8 cellular contexts compared by ENCODE assay signal in the genomic region with DNA sequence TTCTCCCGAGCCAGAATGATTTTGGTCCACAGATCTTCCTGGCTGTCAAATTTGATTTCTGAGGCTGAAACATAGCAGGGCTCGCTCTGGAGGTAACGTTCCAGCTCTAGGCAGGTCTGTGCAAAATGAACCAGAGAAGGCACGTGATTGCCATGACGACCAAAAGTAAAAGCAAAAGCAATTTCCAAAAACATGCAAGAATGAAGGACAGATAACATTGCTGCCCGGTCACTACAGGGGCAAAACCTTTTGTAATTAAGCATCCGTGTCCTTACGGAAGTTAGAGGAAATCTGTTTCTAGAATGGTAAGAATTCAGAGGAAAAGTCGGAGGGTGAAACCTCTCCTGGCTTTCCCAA. TPM values are rescaled to one million over a fixed set of nuclear protein-coding genes. Genes with fewer than 3 reads are reported as not detected.
DNase-seq lines count a peak whose midpoint lies in the region; ATAC-seq and TF ChIP-seq lines count a peak whose summit lies in the region.

No MANE protein-coding gene starts in this region.

- H3K9me3 ChIP-seq in right atrium auricular region, result no peaks in the 10 kb centered on the region
- H3K9me3 ChIP-seq in lung (ENCODE audit: control insufficient read depth in 2 of 2, insufficient read depth in 1 of 2, low read length in 1 of 2), result peaks cover 0 to 2% of the 10 kb centered on the region in 2 donors

- H3K36me3 ChIP-seq in right atrium auricular region (peaks cover 71% of the 10 kb centered on the region), lung (ENCODE audit: control insufficient read depth in 2 of 2, insufficient read depth in 2 of 2, low read length in 2 of 2) (peaks cover 30 to 31% of the 10 kb centered on the region in 2 donors), urinary bladder (ENCODE audit: insufficient read depth) (peaks cover 4% of the 10 kb centered on the region)

- WGBS in lung, 2 donors, result 21 to 48% methylated on average over 9 of the region's 9 CpGs
- 6% methylated on average over 9 of the region's 9 CpGs for WGBS in urinary bladder

- H3K27me3 ChIP-seq in right atrium auricular region (no peaks in the 10 kb centered on the region), lung (ENCODE audit: control insufficient read depth, insufficient read depth) (no peaks in the 10 kb centered on the region)

- ATAC-seq in lung (ENCODE audit: insufficient read depth, low FRiP score) (no peak), HG03196 (IDR thresholded peaks at IDR 0.05; ENCODE audit: unreplicated experiment) (no peak)

- DNase-seq in right atrium auricular region (ENCODE audit: low spot score), result no peak
- DNase-seq in cardiac septum (ENCODE audit: low spot score), result no peak
- peak; percentile 78 for DNase-seq in astrocyte of the hippocampus (ENCODE audit: low read depth, low spot score)
- DNase-seq in lung (ENCODE audit: low spot score), result no peak
- no peak for DNase-seq in D341Med (ENCODE audit: low spot score)
- no peak for DNase-seq in ACHN

- H3K4me3 ChIP-seq in right atrium auricular region (peak overlapping the region; percentile 98 to 99), lung (peak overlapping the region; percentile 88), urinary bladder (ENCODE audit: low read depth, low read length) (peak overlapping the region; percentile 95)

- TF ChIP-seq CTCF in right atrium auricular region (IDR thresholded peaks at IDR 0.05) (no peak), lung (IDR thresholded peaks at IDR 0.05; ENCODE audit: control extremely low read depth, extremely low read depth) (no peak)

- H3K27ac ChIP-seq in right atrium auricular region, result peak overlapping the region; percentile 100
- peak overlapping the region; percentile 100 for H3K27ac ChIP-seq in lung (ENCODE audit: low read depth in 1 of 2, low read length in 1 of 2)
- peak overlapping the region; percentile 80 for H3K27ac ChIP-seq in urinary bladder (ENCODE audit: low read depth)

- H3K4me1 ChIP-seq in right atrium auricular region (peaks cover 0 to 57% of the 10 kb centered on the region in 2 donors), lung (ENCODE audit: control insufficient read depth in 2 of 2, insufficient read depth in 2 of 2, low read length in 2 of 2) (peaks cover 12 to 14% of the 10 kb centered on the region in 2 donors), urinary bladder (ENCODE audit: insufficient read depth) (peaks cover 3% of the 10 kb centered on the region)

- intact Hi-C loops in cardiac septum (cut with DNase I), result loop anchor here (2.0 to 10.0 kb wide), 7 partner anchors 69 to 985 kb away; no protein-coding TSS in a partner anchor

- in situ Hi-C loops in ACHN (cut with HindIII; ENCODE audit: low pct_ligation_motif_present, low pct_unique_long_range_greater_than_20kb, low sequenced_read_pairs), result no loop called here

RNA-seq across cellular contexts. Expression of a gene that starts 2.9 kb away (rescaled TPM):
- total RNA-seq in right atrium auricular region, result 10 to 100 TPM; 29.1 to 44.7 TPM
- 83.1 TPM for total RNA-seq in cardiac septum
- 100 to 1,000 TPM; 173 to 264 TPM for total RNA-seq in lung
- 100 to 1,000 TPM in 1 of 2 donors, 10 to 100 TPM in 1; 45.6 to 146 TPM for polyA plus RNA-seq in lung
- total RNA-seq in urinary bladder, result 69.8 TPM
- 137 TPM for polyA plus RNA-seq in urinary bladder
